In the genomic region with DNA sequence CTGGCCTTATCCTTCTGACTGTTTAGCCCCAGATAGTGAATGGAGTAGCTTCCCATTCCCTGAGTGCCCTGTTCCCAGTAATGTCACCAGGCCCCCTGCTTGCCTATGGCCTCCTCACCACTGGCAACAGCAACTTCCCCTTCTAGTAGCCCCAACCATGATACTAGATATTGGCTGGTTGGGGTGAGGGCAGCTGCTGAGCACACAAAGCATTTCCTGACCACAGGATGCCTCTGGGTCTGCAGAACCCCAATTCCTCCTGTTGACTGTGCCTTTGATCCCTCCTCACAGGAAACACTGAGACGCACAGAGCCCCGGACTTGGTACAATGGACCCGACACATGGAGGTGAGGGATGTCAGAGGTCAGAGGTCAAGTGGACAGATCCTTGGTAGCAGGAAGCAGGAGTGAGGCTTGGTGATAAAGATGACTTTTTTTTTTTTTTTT, we compare ENCODE assay signal across 1 cellular context.
TF ChIP-seq lines count a peak whose summit lies in the region.

No MANE protein-coding gene starts in this region.

TF ChIP-seq in HepG2, 621 proteins besides CTCF, POLR2A, EP300 and RAD21 (continued from another document and continues in another):
- TF ChIP-seq, protein P1, sequence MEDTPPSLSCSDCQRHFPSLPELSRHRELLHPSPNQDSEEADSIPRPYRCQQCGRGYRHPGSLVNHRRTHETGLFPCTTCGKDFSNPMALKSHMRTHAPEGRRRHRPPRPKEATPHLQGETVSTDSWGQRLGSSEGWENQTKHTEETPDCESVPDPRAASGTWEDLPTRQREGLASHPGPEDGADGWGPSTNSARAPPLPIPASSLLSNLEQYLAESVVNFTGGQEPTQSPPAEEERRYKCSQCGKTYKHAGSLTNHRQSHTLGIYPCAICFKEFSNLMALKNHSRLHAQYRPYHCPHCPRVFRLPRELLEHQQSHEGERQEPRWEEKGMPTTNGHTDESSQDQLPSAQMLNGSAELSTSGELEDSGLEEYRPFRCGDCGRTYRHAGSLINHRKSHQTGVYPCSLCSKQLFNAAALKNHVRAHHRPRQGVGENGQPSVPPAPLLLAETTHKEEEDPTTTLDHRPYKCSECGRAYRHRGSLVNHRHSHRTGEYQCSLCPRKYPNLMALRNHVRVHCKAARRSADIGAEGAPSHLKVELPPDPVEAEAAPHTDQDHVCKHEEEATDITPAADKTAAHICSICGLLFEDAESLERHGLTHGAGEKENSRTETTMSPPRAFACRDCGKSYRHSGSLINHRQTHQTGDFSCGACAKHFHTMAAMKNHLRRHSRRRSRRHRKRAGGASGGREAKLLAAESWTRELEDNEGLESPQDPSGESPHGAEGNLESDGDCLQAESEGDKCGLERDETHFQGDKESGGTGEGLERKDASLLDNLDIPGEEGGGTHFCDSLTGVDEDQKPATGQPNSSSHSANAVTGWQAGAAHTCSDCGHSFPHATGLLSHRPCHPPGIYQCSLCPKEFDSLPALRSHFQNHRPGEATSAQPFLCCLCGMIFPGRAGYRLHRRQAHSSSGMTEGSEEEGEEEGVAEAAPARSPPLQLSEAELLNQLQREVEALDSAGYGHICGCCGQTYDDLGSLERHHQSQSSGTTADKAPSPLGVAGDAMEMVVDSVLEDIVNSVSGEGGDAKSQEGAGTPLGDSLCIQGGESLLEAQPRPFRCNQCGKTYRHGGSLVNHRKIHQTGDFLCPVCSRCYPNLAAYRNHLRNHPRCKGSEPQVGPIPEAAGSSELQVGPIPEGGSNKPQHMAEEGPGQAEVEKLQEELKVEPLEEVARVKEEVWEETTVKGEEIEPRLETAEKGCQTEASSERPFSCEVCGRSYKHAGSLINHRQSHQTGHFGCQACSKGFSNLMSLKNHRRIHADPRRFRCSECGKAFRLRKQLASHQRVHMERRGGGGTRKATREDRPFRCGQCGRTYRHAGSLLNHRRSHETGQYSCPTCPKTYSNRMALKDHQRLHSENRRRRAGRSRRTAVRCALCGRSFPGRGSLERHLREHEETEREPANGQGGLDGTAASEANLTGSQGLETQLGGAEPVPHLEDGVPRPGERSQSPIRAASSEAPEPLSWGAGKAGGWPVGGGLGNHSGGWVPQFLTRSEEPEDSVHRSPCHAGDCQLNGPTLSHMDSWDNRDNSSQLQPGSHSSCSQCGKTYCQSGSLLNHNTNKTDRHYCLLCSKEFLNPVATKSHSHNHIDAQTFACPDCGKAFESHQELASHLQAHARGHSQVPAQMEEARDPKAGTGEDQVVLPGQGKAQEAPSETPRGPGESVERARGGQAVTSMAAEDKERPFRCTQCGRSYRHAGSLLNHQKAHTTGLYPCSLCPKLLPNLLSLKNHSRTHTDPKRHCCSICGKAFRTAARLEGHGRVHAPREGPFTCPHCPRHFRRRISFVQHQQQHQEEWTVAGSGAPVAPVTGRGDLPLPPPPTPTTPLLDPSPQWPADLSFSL (CRISPR knock-in tag; IDR thresholded peaks at IDR 0.05): no peak
- TF ChIP-seq ETV5 (CRISPR knock-in tag; IDR thresholded peaks at IDR 0.05; ENCODE audit: borderline replicate concordance) (peak; percentile 95), CCAR2 (optimal IDR thresholded peaks at IDR 0.05; ENCODE audit: low read depth, low read length) (peak; percentile 59), FOXA3 (CRISPR knock-in tag; IDR thresholded peaks at IDR 0.05) (peak; percentile 78), MYC (CRISPR knock-in tag; IDR thresholded peaks at IDR 0.05; ENCODE audit: borderline replicate concordance) (peak; percentile 62; the same call in 1 of the 2 replicates), NFKBIZ (CRISPR knock-in tag; IDR thresholded peaks at IDR 0.05) (peak; percentile 36; the same call in 1 of the 2 replicates), ZBTB49 (CRISPR knock-in tag; IDR thresholded peaks at IDR 0.05; ENCODE audit: borderline replicate concordance) (no peak), NR2C2 (CRISPR knock-in tag; IDR thresholded peaks at IDR 0.05; ENCODE audit: borderline replicate concordance) (peak; percentile 97), MEIS2 (CRISPR knock-in tag; IDR thresholded peaks at IDR 0.05) (peak; percentile 27; the same call in 1 of the 2 replicates), GATAD2A (CRISPR knock-in tag; IDR thresholded peaks at IDR 0.05) (peak; percentile 83), ELF1 (CRISPR knock-in tag; IDR thresholded peaks at IDR 0.05) (peak; percentile 29; the same call in 1 of the 2 replicates), MIXL1 (CRISPR knock-in tag; IDR thresholded peaks at IDR 0.05) (peak; percentile 23; the same call in 1 of the 2 replicates), SIX1 (CRISPR knock-in tag; IDR thresholded peaks at IDR 0.05; ENCODE audit: borderline replicate concordance) (peak; percentile 22; the same call in 1 of the 2 replicates), KDM2A (CRISPR knock-in tag; IDR thresholded peaks at IDR 0.05; ENCODE audit: borderline replicate concordance, low read depth) (peak; percentile 53; the same call in 1 of the 2 replicates), PPARG (CRISPR knock-in tag; conservative IDR thresholded peaks at IDR 0.05) (peak; percentile 74; the same call in 1 of the 2 replicates), ZBTB40 (IDR thresholded peaks at IDR 0.05) (no peak), ZBTB40 (CRISPR knock-in tag; IDR thresholded peaks at IDR 0.05) (peak; percentile 76), THRA (CRISPR knock-in tag; IDR thresholded peaks at IDR 0.05; ENCODE audit: borderline replicate concordance) (peak; percentile 64; the same call in 1 of the 2 replicates), HNF4G (IDR thresholded peaks at IDR 0.05; ENCODE audit: borderline replicate concordance, low read depth, low read length) (peak; percentile 94), HNF4G (CRISPR knock-in tag; IDR thresholded peaks at IDR 0.05; ENCODE audit: borderline replicate concordance, low read depth) (peak; percentile 91; the same call in 1 of the 2 replicates), MYNN (CRISPR knock-in tag; IDR thresholded peaks at IDR 0.05; ENCODE audit: low read depth) (no peak), ZKSCAN8 (CRISPR knock-in tag; IDR thresholded peaks at IDR 0.05; ENCODE audit: borderline replicate concordance) (0 out of 2 replicates have a peak, but pooled peaks have one; percentile 33), ZNF431 (CRISPR knock-in tag; IDR thresholded peaks at IDR 0.05; ENCODE audit: borderline replicate concordance, low read depth) (no peak), PLRG1 (conservative IDR thresholded peaks at IDR 0.05) (no peak), CEBPG (CRISPR knock-in tag; IDR thresholded peaks at IDR 0.05) (0 out of 2 replicates have a peak, but pooled peaks have one; percentile 10), RCOR2 (CRISPR knock-in tag; IDR thresholded peaks at IDR 0.05) (peak; percentile 80; the same call in 1 of the 2 replicates), GATA4 (IDR thresholded peaks at IDR 0.05; ENCODE audit: borderline replicate concordance, low read depth) (peak; percentile 78), FOXP4 (CRISPR knock-in tag; IDR thresholded peaks at IDR 0.05) (peak; percentile 91)
- TF ChIP-seq, protein P2, sequence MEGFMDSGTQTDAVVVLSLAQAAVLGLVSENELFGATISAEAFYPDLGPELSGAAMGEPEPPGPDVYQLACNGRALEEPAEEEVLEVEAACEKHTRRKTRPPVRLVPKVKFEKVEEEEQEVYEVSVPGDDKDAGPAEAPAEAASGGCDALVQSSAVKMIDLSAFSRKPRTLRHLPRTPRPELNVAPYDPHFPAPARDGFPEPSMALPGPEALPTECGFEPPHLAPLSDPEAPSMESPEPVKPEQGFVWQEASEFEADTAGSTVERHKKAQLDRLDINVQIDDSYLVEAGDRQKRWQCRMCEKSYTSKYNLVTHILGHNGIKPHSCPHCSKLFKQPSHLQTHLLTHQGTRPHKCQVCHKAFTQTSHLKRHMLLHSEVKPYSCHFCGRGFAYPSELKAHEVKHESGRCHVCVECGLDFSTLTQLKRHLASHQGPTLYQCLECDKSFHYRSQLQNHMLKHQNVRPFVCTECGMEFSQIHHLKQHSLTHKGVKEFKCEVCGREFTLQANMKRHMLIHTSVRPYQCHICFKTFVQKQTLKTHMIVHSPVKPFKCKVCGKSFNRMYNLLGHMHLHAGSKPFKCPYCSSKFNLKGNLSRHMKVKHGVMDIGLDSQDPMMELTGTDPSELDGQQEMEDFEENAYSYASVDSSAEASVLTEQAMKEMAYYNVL (CRISPR knock-in tag; IDR thresholded peaks at IDR 0.05; ENCODE audit: borderline replicate concordance): peak; percentile 61; the same call in 1 of the 2 replicates
